Comparison of ENCODE assay signal across 18 cellular contexts in the genomic region with DNA sequence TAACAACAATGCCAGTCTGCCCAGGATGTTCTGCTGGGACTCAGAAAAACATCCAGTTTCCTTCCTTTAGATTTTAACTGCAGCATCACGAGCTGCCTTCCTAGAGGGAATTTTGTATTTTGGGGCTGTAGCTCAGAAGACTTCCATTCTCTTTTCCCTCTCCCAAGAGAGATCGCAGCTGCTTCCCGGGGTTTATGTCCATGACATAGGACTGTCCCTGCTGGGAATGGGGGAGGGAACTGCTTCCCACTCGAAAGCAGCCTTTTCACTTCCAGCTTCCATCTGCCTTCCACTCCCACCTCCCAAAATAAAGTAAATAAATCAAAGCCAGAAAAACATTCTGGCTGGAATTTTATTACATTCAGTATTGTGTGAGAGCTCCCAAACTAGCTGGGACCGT. TPM values are rescaled to one million over a fixed set of nuclear protein-coding genes. Genes with fewer than 3 reads are reported as not detected.
DNase-seq lines count a peak whose midpoint lies in the region; ATAC-seq, FAIRE-seq and TF ChIP-seq lines count a peak whose summit lies in the region.
"Had no signal": no experiment of that assay in that cellular context is flagged by ENCODE, and none has a peak within 500 bp of the region (broad histone marks: within the 10 kb centered on the region; RNA-seq: fewer than 3 reads in every experiment).

No MANE protein-coding gene starts in this region.

- no peak for TF ChIP-seq RAD21 in K562 (CRISPR knock-in tag; conservative IDR thresholded peaks at IDR 0.05 in 1 of 2, IDR thresholded peaks at IDR 0.05 in 1 of 2)

- no peak for DNase-seq in Calu3
- DNase-seq in K562 (ENCODE audit: extremely low read depth in 1 of 4, low spot score in 3 of 4) = no peak
- DNase-seq in keratinocyte (ENCODE audit: low read depth, low spot score) = no peak
- DNase-seq in OCI-LY7 (ENCODE audit: low spot score) = no peak
- DNase-seq in caudate nucleus (lab: John Stamatoyannopoulos, UW) = no peak
- no peak for DNase-seq in CD8-positive, alpha-beta memory T cell
- no peak for DNase-seq in NCI-H524 treated with DMSO at 0.1 percent for 48 hours (lab: John Stamatoyannopoulos, UW)
- DNase-seq: activated CD4-positive, alpha-beta T cell treated with anti-CD3 and anti-CD28 coated beads, Interleukin-2, amount 50 U/mL, for 1 hour; activated gamma-delta T cell; foreskin melanocyte; left cardiac atrium; MV-4-11; posterior cingulate gyrus; SW 1271; testis had no signal

- H3K27me3 ChIP-seq in K562 (ENCODE audit: control insufficient read depth in 2 of 2, insufficient read depth in 2 of 2, low read length in 2 of 2) (no peaks in the 10 kb centered on the region), keratinocyte (ENCODE audit: control insufficient read depth, extremely low read depth, insufficient read depth, low read length) (no peaks in the 10 kb centered on the region), skeletal muscle tissue (ENCODE audit: control insufficient read depth in 3 of 3, insufficient read depth in 3 of 3, low read length in 3 of 3) (no peaks in the 10 kb centered on the region)
- no peaks in the 10 kb centered on the region for H3K27me3 ChIP-seq in CD8-positive, alpha-beta memory T cell (ENCODE audit: insufficient read depth, low read length, poor library complexity, severe bottlenecking)
- H3K27me3 ChIP-seq: BLaER1, testis had no signal

- peak overlapping the region; percentile 89 for H3K27ac Mint-ChIP-seq in Calu3 (ENCODE audit: unreplicated experiment)
- peak overlapping the region in 1 of 8 donors; percentile 22 for H3K27ac Mint-ChIP-seq in CD8-positive, alpha-beta memory T cell

- in situ Hi-C loops in K562 (cut with MboI) = loop anchor here (10.0 to 25.0 kb wide), 2 partner anchors 362 to 649 kb away; no protein-coding TSS in a partner anchor

- no peak overlapping the region for H3K4me3 Mint-ChIP-seq in Calu3 (ENCODE audit: low read depth, unreplicated experiment)
- H3K4me3 Mint-ChIP-seq in CD8-positive, alpha-beta memory T cell = peak overlapping the region in 1 of 7 donors; percentile 52

- H3K9me2 ChIP-seq in OCI-LY7 (ENCODE audit: insufficient read depth, low read length) = no peaks in the 10 kb centered on the region

- H3K4me3 ChIP-seq in K562 = no peak overlapping the region
- H3K4me3 ChIP-seq in keratinocyte (ENCODE audit: control insufficient read depth in 2 of 3, extremely low read depth in 1 of 3, insufficient read depth in 2 of 3, low read depth in 1 of 3, low read length in 3 of 3) = no peak overlapping the region
- H3K4me3 ChIP-seq in skeletal muscle tissue (ENCODE audit: low read length in 3 of 3) = peak overlapping the region in 1 of 3 donors; percentile 17
- H3K4me3 ChIP-seq in OCI-LY7 (ENCODE audit: low read depth, low read length, poor library complexity, severe bottlenecking) = no peak overlapping the region
- no peak overlapping the region for H3K4me3 ChIP-seq in CD8-positive, alpha-beta memory T cell (ENCODE audit: low read length)
- H3K4me3 ChIP-seq: BLaER1, testis had no signal

- BruUV-seq in Calu3 (replicated peaks; lab: Mats Ljungman, UMichigan) = no TSS peak
- no TSS peak for BruUV-seq in K562 (replicated peaks; lab: Mats Ljungman, UMichigan)
- BruUV-seq in OCI-LY7 (replicated peaks; lab: Mats Ljungman, UMichigan) = no TSS peak

- H3K9me1 ChIP-seq in K562 (ENCODE audit: control insufficient read depth, insufficient read depth, low read length) (no peaks in the 10 kb centered on the region), keratinocyte (ENCODE audit: control insufficient read depth, extremely low read depth, insufficient read depth, low read length) (no peaks in the 10 kb centered on the region)

- WGBS in K562 (ENCODE audit: insufficient coverage, low coverage, missing lambda C conversion rate) = 60% methylated on average over 5 of the region's 5 CpGs

- no peak for ATAC-seq in K562

- intact Hi-C loops in Calu3 (cut with micrococcal nuclease; ENCODE audit: unreplicated experiment) = no loop called here
- intact Hi-C loops in K562 (cut with micrococcal nuclease) = loop anchor here (5.0 kb wide), 1 partner anchor 49 kb away; no protein-coding TSS in a partner anchor
- intact Hi-C loops in OCI-LY7 (cut with micrococcal nuclease; ENCODE audit: unreplicated experiment) = no loop called here

- POLR2A ChIA-PET in K562 (lab: Yijun Ruan, JAX) = interaction anchor here (0.7 to 0.8 kb wide), 2 partner anchors 38 to 182 kb away, joined by 3 read pairs; no protein-coding TSS in a partner anchor
- POLR2A ChIA-PET in OCI-LY7 (lab: Charles Lee) = interaction anchor here (0.6 to 4.0 kb wide), 5 partner anchors 11 to 391 kb away, joined by 3 to 19 read pairs (median 3); no protein-coding TSS in a partner anchor
- POLR2A ChIA-PET in CD8-positive, alpha-beta memory T cell (lab: Charles Lee) = no interaction called here

- FAIRE-seq in K562 (lab: Jason Lieb, UNC) (no peak), keratinocyte (lab: Jason Lieb, UNC) (no peak)
- FAIRE-seq: G401.6 had no signal

- peaks cover 67% of the 10 kb centered on the region for H3K4me1 Mint-ChIP-seq in Calu3 (ENCODE audit: low read depth, unreplicated experiment)
- peaks cover 9 to 23% (median 13%) of the 10 kb centered on the region in 3 donors for H3K4me1 Mint-ChIP-seq in CD8-positive, alpha-beta memory T cell

- H3K79me2 ChIP-seq in K562 (ENCODE audit: control insufficient read depth, insufficient read depth, low read length) (peaks cover 84% of the 10 kb centered on the region), keratinocyte (ENCODE audit: control insufficient read depth, insufficient read depth, low read length) (peaks cover 76% of the 10 kb centered on the region), OCI-LY7 (ENCODE audit: insufficient read depth, low read depth, low read length) (no peaks in the 10 kb centered on the region)

- H3K9ac ChIP-seq in K562 (ENCODE audit: insufficient read depth in 1 of 2, low read depth in 2 of 2, low read length in 2 of 2) (peak overlapping the region in 1 of 2 experiments; percentile 31; a peak in 1 of 4 replicates), keratinocyte (ENCODE audit: control insufficient read depth, extremely low read depth, insufficient read depth, low read length) (no peak overlapping the region), skeletal muscle tissue (ENCODE audit: low read depth in 1 of 3, low read length in 3 of 3) (peak overlapping the region in 1 of 3 donors; percentile 24)
- H3K9ac ChIP-seq: BLaER1 had no signal

- CTCF ChIA-PET in Calu3 (lab: Charles Lee) (interaction anchor here (0.6 to 1.2 kb wide), 4 partner anchors 10 to 129 kb away, joined by 3 to 10 read pairs (median 5); no protein-coding TSS in a partner anchor), K562 (lab: Yijun Ruan, JAX; ENCODE audit: low intra/inter-chr PET ratio) (no interaction called here), OCI-LY7 (lab: Charles Lee; ENCODE audit: unreplicated experiment) (interaction anchor here (1.0 kb wide), 1 partner anchor 51 kb away, joined by 3 read pairs; no protein-coding TSS in a partner anchor)
- CTCF ChIA-PET in CD8-positive, alpha-beta memory T cell (lab: Charles Lee) = no interaction called here

- H3K36me3 ChIP-seq in K562 (ENCODE audit: control insufficient read depth, insufficient read depth, low read length) = no peaks in the 10 kb centered on the region; the same call in 2 of the 3 replicates
- H3K36me3 ChIP-seq in keratinocyte (ENCODE audit: control insufficient read depth in 2 of 2, extremely low read depth in 1 of 2, insufficient read depth in 2 of 2, low read length in 2 of 2) = no peaks in the 10 kb centered on the region
- no peaks in the 10 kb centered on the region for H3K36me3 ChIP-seq in skeletal muscle tissue (ENCODE audit: control insufficient read depth in 3 of 3, insufficient read depth in 3 of 3, low read length in 3 of 3)
- H3K36me3 ChIP-seq in OCI-LY7 (ENCODE audit: insufficient read depth, low read length) = no peaks in the 10 kb centered on the region
- H3K36me3 ChIP-seq in CD8-positive, alpha-beta memory T cell (ENCODE audit: insufficient read depth, low read length) = no peaks in the 10 kb centered on the region
- H3K36me3 ChIP-seq: BLaER1 had no signal

- peak overlapping the region; percentile 86; the same call in 2 of the 3 replicates for H3K27ac ChIP-seq in K562 (ENCODE audit: extremely low read depth, low read depth, low read length)
- peak overlapping the region; percentile 57 for H3K27ac ChIP-seq in keratinocyte (ENCODE audit: control insufficient read depth, insufficient read depth, low read length)
- peak overlapping the region; percentile 87 for H3K27ac ChIP-seq in skeletal muscle tissue (ENCODE audit: low read depth, low read length)
- H3K27ac ChIP-seq in OCI-LY7 (ENCODE audit: low read depth, low read length, poor library complexity, severe bottlenecking) = no peak overlapping the region
- no peak overlapping the region for H3K27ac ChIP-seq in caudate nucleus (ENCODE audit: low read depth, low read length)
- no peak overlapping the region for H3K27ac ChIP-seq in CD8-positive, alpha-beta memory T cell (ENCODE audit: low read depth, low read length)
- H3K27ac ChIP-seq: BLaER1 had no signal

- TF ChIP-seq CTCF in Calu3 (IDR thresholded peaks at IDR 0.05; ENCODE audit: unreplicated experiment) (no peak), K562 (IDR thresholded peaks at IDR 0.05 in 2 of 3, conservative IDR thresholded peaks at IDR 0.05 in 1 of 3; ENCODE audit: insufficient read depth in 2 of 3, low read depth in 1 of 3, low read length in 3 of 3) (no peak), keratinocyte (optimal IDR thresholded peaks at IDR 0.05 in 1 of 3, IDR thresholded peaks at IDR 0.05 in 1 of 3, conservative IDR thresholded peaks at IDR 0.05 in 1 of 3; ENCODE audit: extremely low read depth in 1 of 3, insufficient read depth in 2 of 3, low read length in 3 of 3) (no peak), OCI-LY7 (conservative IDR thresholded peaks at IDR 0.05; ENCODE audit: low read length) (no peak)

- H2AFZ ChIP-seq in K562 (ENCODE audit: low read depth, low read length) (no peak overlapping the region), keratinocyte (ENCODE audit: control insufficient read depth, low read length) (no peak overlapping the region), OCI-LY7 (ENCODE audit: low read length) (no peak overlapping the region)

- H3K9me3 Mint-ChIP-seq in Calu3 (ENCODE audit: low read depth, unreplicated experiment) = no peaks in the 10 kb centered on the region
- no peaks in the 10 kb centered on the region for H3K9me3 Mint-ChIP-seq in CD8-positive, alpha-beta memory T cell

- H3K9me3 ChIP-seq in K562 (replicated peaks; ENCODE audit: control insufficient read depth, insufficient read depth, low read depth, low read length) (no peaks in the 10 kb centered on the region), keratinocyte (ENCODE audit: control insufficient read depth, low read depth, low read length) (no peaks in the 10 kb centered on the region), skeletal muscle tissue (ENCODE audit: control insufficient read depth in 3 of 3, low read length in 3 of 3) (no peaks in the 10 kb centered on the region), OCI-LY7 (ENCODE audit: low read length) (no peaks in the 10 kb centered on the region)
- H3K9me3 ChIP-seq in CD8-positive, alpha-beta memory T cell (ENCODE audit: low read length) = no peaks in the 10 kb centered on the region
- H3K9me3 ChIP-seq: BLaER1, testis had no signal

- TF ChIP-seq POLR2A in K562 (conservative IDR thresholded peaks at IDR 0.05) = no peak

- H3K27me3 Mint-ChIP-seq in Calu3 (ENCODE audit: unreplicated experiment) = no peaks in the 10 kb centered on the region
- peaks cover 0 to 1% of the 10 kb centered on the region in 2 donors for H3K27me3 Mint-ChIP-seq in CD8-positive, alpha-beta memory T cell

- no peak for TF ChIP-seq EP300 in K562 (IDR thresholded peaks at IDR 0.05; ENCODE audit: low read length)

- H4K20me1 ChIP-seq in K562 (replicated peaks; ENCODE audit: control insufficient read depth, insufficient read depth, low read length) = no peaks in the 10 kb centered on the region
- no peaks in the 10 kb centered on the region for H4K20me1 ChIP-seq in keratinocyte (ENCODE audit: control insufficient read depth, extremely low read depth, insufficient read depth, low read length)
- H4K20me1 ChIP-seq in OCI-LY7 (ENCODE audit: insufficient read depth, low read length) = no peaks in the 10 kb centered on the region

- dilution Hi-C loops in keratinocyte (cut with MboI; ENCODE audit: extremely low pct_ligation_motif_present, low sequenced_read_pairs) = no loop called here

- H3K4me1 ChIP-seq in K562 (replicated peaks in 1 of 2; ENCODE audit: control insufficient read depth in 2 of 2, insufficient read depth in 2 of 2, low read length in 2 of 2) (peaks cover 19 to 32% of the 10 kb centered on the region in 2 experiments; a peak in 4 of 5 replicates), keratinocyte (ENCODE audit: control insufficient read depth, extremely low read depth, insufficient read depth, low read length) (peaks cover 24% of the 10 kb centered on the region), skeletal muscle tissue (ENCODE audit: control insufficient read depth in 3 of 3, insufficient read depth in 3 of 3, low read length in 3 of 3) (peaks cover 32 to 45% (median 44%) of the 10 kb centered on the region in 3 donors), OCI-LY7 (ENCODE audit: insufficient read depth, low read length, poor library complexity, severe bottlenecking) (peaks cover 30% of the 10 kb centered on the region)
- no peaks in the 10 kb centered on the region for H3K4me1 ChIP-seq in CD8-positive, alpha-beta memory T cell (ENCODE audit: insufficient read depth, low read length)

- no peaks in the 10 kb centered on the region for H3K36me3 Mint-ChIP-seq in Calu3 (ENCODE audit: insufficient read depth, unreplicated experiment)
- no peaks in the 10 kb centered on the region for H3K36me3 Mint-ChIP-seq in CD8-positive, alpha-beta memory T cell

- H3K4me2 ChIP-seq in K562 (ENCODE audit: insufficient read depth, low read length) = no peak overlapping the region; the same call in 1 of the 2 replicates
- no peak overlapping the region for H3K4me2 ChIP-seq in keratinocyte (ENCODE audit: control insufficient read depth, extremely low read depth, insufficient read depth, low read depth, low read length)
- H3K4me2 ChIP-seq in OCI-LY7 (ENCODE audit: low read length) = no peak overlapping the region
- H3K4me2 ChIP-seq: BLaER1 had no signal

RNA-seq across cellular contexts. Expression of gene LIMS1, which starts 52.4 kb away (rescaled TPM):
- total RNA-seq in Calu3 (2022) (40.1 and 51.5 TPM in 2 replicates), K562 (2014; rRNA removed) (104 and 112 TPM in 2 replicates), K562 (2014; rRNA removed; fragmentation: Illumina TruSeq; extraction: Trizol) (77.7 and 84.8 TPM in 2 replicates), K562 (2015; rRNA removed; fragmentation: Illumina TruSeq; extraction: Trizol) (53.2 and 57.7 TPM in 2 replicates), K562 (2021) (86.8 and 101 TPM in 2 replicates), skeletal muscle tissue (26.6 TPM), OCI-LY7 (2022) (66.6 and 74.7 TPM in 2 replicates)
- 55.2 and 62.7 TPM in 2 replicates for total RNA-seq in K562 (2011; cell fraction: chromatin; rRNA removed; ENCODE audit: low replicate concordance)
- 33.2 and 44.6 TPM in 2 replicates for total RNA-seq in K562 (2011; cell fraction: nucleolus; rRNA removed)
- 63.0 and 105 TPM in 2 replicates for total RNA-seq in K562 (2011; cell fraction: nucleoplasm; rRNA removed)
- polyA plus RNA-seq in K562 (2011; rRNA removed) (94.6 and 134 TPM in 2 replicates), K562 (2014; fragmentation: Illumina TruSeq; extraction: Trizol) (87.3 and 98.5 TPM in 2 replicates), K562 (2014; fragmentation: Nextera tagmentation; extraction: Ambion mirVana) (10 to 100 TPM; 52.8 to 81.0 TPM), K562 (2014; rRNA removed) (59.6 and 66.6 TPM in 2 replicates), keratinocyte (62.5 to 99.3 TPM (median 72.5 TPM) in 3 replicates)
- polyA plus RNA-seq in K562 (2011; cell fraction: cytosol; rRNA removed) = 104 and 114 TPM in 2 replicates
- polyA plus RNA-seq in K562 (2011; cell fraction: nucleus; rRNA removed) = 21.4 and 26.6 TPM in 2 replicates
- polyA plus RNA-seq in K562 (2012) = 76.8 and 98.5 TPM in 2 replicates
- 181 and 244 TPM in 2 replicates for polyA minus RNA-seq in K562 (2011; rRNA and poly(A)+ RNA removed)
- 71.3 and 74.7 TPM in 2 replicates for polyA minus RNA-seq in K562 (2011; cell fraction: cytosol; rRNA and poly(A)+ RNA removed)
- polyA minus RNA-seq in K562 (2011; cell fraction: nucleus; rRNA and poly(A)+ RNA removed) = 20.7 and 31.4 TPM in 2 replicates
- 7.7 TPM for polyA plus RNA-seq in keratinocyte (2011; ENCODE audit: low read depth)
- 51.4 and 63.6 TPM in 2 replicates for polyA plus RNA-seq in keratinocyte (2011; cell fraction: cytosol; rRNA removed)
- 44.7 and 46.4 TPM in 2 replicates for polyA plus RNA-seq in keratinocyte (2011; cell fraction: nucleus; rRNA removed)
- 18.3 and 57.6 TPM in 2 replicates for polyA plus RNA-seq in keratinocyte (2012; ENCODE audit: low replicate concordance)
- polyA minus RNA-seq in keratinocyte = 85.0 to 144 TPM (median 127 TPM) in 3 replicates
- 69.3 TPM for polyA minus RNA-seq in keratinocyte (2011; cell fraction: cytosol; rRNA and poly(A)+ RNA removed)
- 40.9 and 96.6 TPM in 2 replicates for polyA minus RNA-seq in keratinocyte (2011; cell fraction: nucleus; rRNA and poly(A)+ RNA removed)
- total RNA-seq in OCI-LY7 (2014; rRNA removed; shearing (Covaris generic)) = 33.6 and 53.3 TPM in 2 replicates
- total RNA-seq in CD8-positive, alpha-beta memory T cell = 10 to 100 TPM; 59.4 TPM
- polyA plus RNA-seq in CD8-positive, alpha-beta memory T cell = 80.6 TPM

Comparison
In these comparisons a context has a peak if more than half of its experiments do, and no peak if none do; other contexts are left out.
1. H3K27ac ChIP-seq: peak in K562 (single experiment), keratinocyte (single experiment) and skeletal muscle tissue (single experiment); none in OCI-LY7 (single experiment), caudate nucleus (single experiment) and CD8-positive, alpha-beta memory T cell (single experiment).
2. CTCF ChIA-PET loops: an anchor here in Calu3 (0.6 to 1.2 kb wide) and OCI-LY7 (1.0 kb wide); none called in K562 and CD8-positive, alpha-beta memory T cell.